10 cellular contexts compared by ENCODE assay signal in the genomic region with DNA sequence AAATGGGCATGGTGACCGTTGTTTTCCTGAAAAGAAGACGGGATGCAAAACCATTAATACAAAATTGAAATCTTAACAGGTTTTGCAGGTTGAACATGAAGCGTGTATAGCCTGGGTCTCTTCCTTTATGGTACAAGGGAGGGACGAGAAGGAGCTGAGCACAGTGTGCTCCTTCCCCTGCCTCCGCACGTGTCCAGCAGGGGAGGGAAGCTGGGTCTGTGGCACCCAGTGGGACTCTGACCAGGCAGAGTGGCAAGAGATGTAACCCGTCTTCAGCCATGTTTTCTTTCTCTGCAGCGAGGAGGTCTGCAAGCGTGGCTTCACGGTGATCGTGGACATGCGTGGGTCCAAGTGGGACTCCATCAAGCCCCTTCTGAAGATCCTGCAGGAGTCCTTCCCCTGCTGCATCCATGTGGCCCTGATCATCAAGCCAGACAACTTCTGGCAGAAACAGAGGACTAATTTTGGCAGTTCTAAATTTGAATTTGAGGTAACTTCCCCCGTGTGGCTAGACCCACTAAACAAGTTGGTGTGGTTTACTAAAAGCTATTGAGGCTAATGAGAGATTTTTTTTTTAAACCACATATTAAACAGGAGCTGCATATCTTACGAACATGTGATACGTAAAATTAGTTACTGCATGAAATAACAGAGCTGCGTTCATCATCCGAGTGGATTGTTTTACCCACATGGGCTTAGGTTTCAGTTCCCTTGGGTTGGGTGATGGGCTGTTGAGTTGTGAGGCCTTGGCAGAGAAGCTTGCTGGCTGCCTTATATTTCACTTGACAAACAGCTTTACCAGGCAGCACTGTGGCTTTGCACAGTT.
DNase-seq lines count a peak whose midpoint lies in the region; ATAC-seq and TF ChIP-seq lines count a peak whose summit lies in the region.
"Had no signal": no experiment of that assay in that cellular context is flagged by ENCODE, and none has a peak within 500 bp of the region (broad histone marks: within the 10 kb centered on the region; RNA-seq: fewer than 3 reads in every experiment).

No MANE protein-coding gene starts in this region.

- ATAC-seq in GM18867 (IDR thresholded peaks at IDR 0.05; ENCODE audit: unreplicated experiment) (peak; percentile 88), GM21825 (IDR thresholded peaks at IDR 0.05; ENCODE audit: unreplicated experiment) (peak; percentile 89), HG03520 (IDR thresholded peaks at IDR 0.05; ENCODE audit: unreplicated experiment) (peak; percentile 68), memory B cell (ENCODE audit: low read depth) (peak; percentile 97), lower lobe of right lung (no peak)

- H3K27me3 Mint-ChIP-seq in memory B cell = no peaks in the 10 kb centered on the region

- H3K4me3 ChIP-seq in MG63 (no peak overlapping the region), lower lobe of right lung (no peak overlapping the region)

- H3K36me3 ChIP-seq in MG63 (peaks cover 96% of the 10 kb centered on the region), lower lobe of right lung (peaks cover 42% of the 10 kb centered on the region)

- H3K27me3 ChIP-seq in MG63 = no peaks in the 10 kb centered on the region
- no peaks in the 10 kb centered on the region for H3K27me3 ChIP-seq in lower lobe of right lung (ENCODE audit: low read depth)

- H3K4me1 ChIP-seq in lower lobe of right lung = no peaks in the 10 kb centered on the region

- no peaks in the 10 kb centered on the region for H3K9me3 Mint-ChIP-seq in memory B cell

- H3K4me1 Mint-ChIP-seq in memory B cell = peaks cover 24% of the 10 kb centered on the region

- TF ChIP-seq CTCF in lower lobe of right lung (IDR thresholded peaks at IDR 0.05) = no peak

- intact Hi-C loops in lower lobe of right lung (cut with DNase I) = no loop called here

- DNase-seq in memory B cell (ENCODE audit: low spot score in 2 of 2) (peak in 1 of 2 donors; percentile 44), H4 (ENCODE audit: low spot score) (no peak), MG63 (no peak), lower lobe of right lung (no peak), AG08395 (ENCODE audit: low spot score) (no peak)
- DNase-seq: activated T-cell treated with anti-CD3 and anti-CD28 coated beads, Interleukin-2, amount 50 U/mL, for 48 hours; SK-N-SH had no signal

- H3K36me3 Mint-ChIP-seq in memory B cell = peaks cover 28% of the 10 kb centered on the region

- H3K9me3 ChIP-seq in MG63 = no peaks in the 10 kb centered on the region
- no peaks in the 10 kb centered on the region for H3K9me3 ChIP-seq in lower lobe of right lung
- H3K9me3 ChIP-seq: SK-N-SH had no signal

- H3K4me3 Mint-ChIP-seq in memory B cell = peak overlapping the region; percentile 27

- H3K27ac Mint-ChIP-seq in memory B cell = peak overlapping the region; percentile 45

- H3K27ac ChIP-seq in lower lobe of right lung = no peak overlapping the region

Comparison
In these comparisons a context has a peak if more than half of its experiments do, and no peak if none do; other contexts are left out.
1. ATAC-seq: peak in GM18867 (single experiment), GM21825 (single experiment), HG03520 (single experiment) and memory B cell (single experiment); none in lower lobe of right lung (0 of 2).